20 cellular contexts compared by ENCODE assay signal in genomic region chr3:11186771-11187170, GRCh38. TPM values are rescaled to one million over a fixed set of nuclear protein-coding genes. Genes with fewer than 3 reads are reported as not detected.
A peak's percentile ranks its signal among the peaks of the same experiment; 100 is the strongest.
DNase-seq lines count a peak whose midpoint lies in the region; ATAC-seq and TF ChIP-seq lines count a peak whose summit lies in the region.
"Had no signal": no experiment of that assay in that cellular context is flagged by ENCODE, and none has a peak within 500 bp of the region (broad histone marks: within the 10 kb centered on the region; RNA-seq: fewer than 3 reads in every experiment).

No MANE protein-coding gene starts in this region.

- ATAC-seq in heart right ventricle, result no peak
- no peak for ATAC-seq in HG02885 (IDR thresholded peaks at IDR 0.05; ENCODE audit: poor library complexity, unreplicated experiment)

- TF ChIP-seq CTCF in right atrium auricular region (IDR thresholded peaks at IDR 0.05), result no peak
- TF ChIP-seq CTCF in heart right ventricle (IDR thresholded peaks at IDR 0.05), result no peak
- TF ChIP-seq CTCF in osteoblast (IDR thresholded peaks at IDR 0.05; ENCODE audit: extremely low read depth, low read depth, low read length), result no peak
- TF ChIP-seq CTCF in vagina (IDR thresholded peaks at IDR 0.05), result no peak

- WGBS in heart right ventricle, 2 donors, result 24 to 39% methylated on average over 2 of the region's 2 CpGs

- no peak overlapping the region for H2AFZ ChIP-seq in osteoblast (ENCODE audit: low read length)

- H3K4me2 ChIP-seq in osteoblast (ENCODE audit: insufficient read depth, low read length), result no peak overlapping the region

- H3K4me3 ChIP-seq in right atrium auricular region (no peak overlapping the region), heart right ventricle (no peak overlapping the region), osteoblast (ENCODE audit: insufficient read depth, low read length) (no peak overlapping the region), vagina (no peak overlapping the region)
- H3K4me3 ChIP-seq: lower lobe of right lung had no signal

- H3K9me3 ChIP-seq in right atrium auricular region (no peaks in the 10 kb centered on the region), heart right ventricle (no peaks in the 10 kb centered on the region), osteoblast (ENCODE audit: low read depth, low read length) (no peaks in the 10 kb centered on the region), vagina (no peaks in the 10 kb centered on the region)
- H3K9me3 ChIP-seq: lower lobe of right lung had no signal

- H3K36me3 ChIP-seq in right atrium auricular region, result no peaks in the 10 kb centered on the region
- H3K36me3 ChIP-seq in heart right ventricle, result peaks cover 0 to 4% (median 0%) of the 10 kb centered on the region in 9 donors
- H3K36me3 ChIP-seq in osteoblast (ENCODE audit: insufficient read depth, low read length), result peaks cover 2% of the 10 kb centered on the region
- H3K36me3 ChIP-seq in vagina, result no peaks in the 10 kb centered on the region
- H3K36me3 ChIP-seq: lower lobe of right lung had no signal

- H4K20me1 ChIP-seq in osteoblast (ENCODE audit: insufficient read depth, low read length), result peaks cover 9% of the 10 kb centered on the region

- intact Hi-C loops in heart right ventricle (cut with DNase I) (no loop called here), vagina (cut with DNase I) (no loop called here)

- H3K27me3 ChIP-seq in right atrium auricular region, result no peaks in the 10 kb centered on the region
- no peaks in the 10 kb centered on the region for H3K27me3 ChIP-seq in heart right ventricle
- H3K27me3 ChIP-seq in osteoblast (ENCODE audit: insufficient read depth, low read length), result no peaks in the 10 kb centered on the region
- H3K27me3 ChIP-seq in vagina, result no peaks in the 10 kb centered on the region

- H3K4me1 ChIP-seq in right atrium auricular region (peaks cover 0 to 25% of the 10 kb centered on the region in 2 donors), heart right ventricle (peaks cover 3 to 29% (median 23%) of the 10 kb centered on the region in 9 donors), osteoblast (ENCODE audit: insufficient read depth, low read length) (peaks cover 17% of the 10 kb centered on the region), vagina (peaks cover 44% of the 10 kb centered on the region)

- no peak for TF ChIP-seq POLR2A in vagina (IDR thresholded peaks at IDR 0.05)

- DNase-seq in right atrium auricular region (ENCODE audit: low spot score) (no peak), heart right ventricle (no peak), epithelial cell of prostate (ENCODE audit: low read depth, low spot score) (no peak), osteoblast (ENCODE audit: insufficient read length, low spot score, missing footprints) (no peak), vagina (ENCODE audit: extremely low spot score in 2 of 2) (no peak), HT-29 (ENCODE audit: low spot score) (no peak), T-helper 2 cell (no peak)
- DNase-seq: activated CD4-positive, alpha-beta T cell treated with anti-CD3 and anti-CD28 coated beads for 1 hour; activated effector memory CD4-positive, alpha-beta T cell treated with Interleukin-2 at 50 U/mL for 16 hours; CD4-positive, alpha-beta memory T cell; DND-41; effector memory CD4-positive, alpha-beta T cell; HCEC 1CT; lower lobe of right lung; NCI-H187 treated with DMSO at 0.1 percent for 48 hours; NCI-H446; posterior cingulate gyrus; SIG-M5; stimulated activated CD4-positive, alpha-beta T cell treated with anti-CD3 and anti-CD28 coated beads, Interleukin-12 subunit alpha, Interleukin-12 subunit beta, amount 100 ng/mL, for 4 hours had no signal

- peak overlapping the region; percentile 1 to 67 for H3K27ac ChIP-seq in right atrium auricular region
- peak overlapping the region in 2 of 10 donors; percentile 61 to 73 for H3K27ac ChIP-seq in heart right ventricle
- H3K27ac ChIP-seq in epithelial cell of prostate, result peak overlapping the region; percentile 85
- peak overlapping the region; percentile 62 for H3K27ac ChIP-seq in osteoblast (ENCODE audit: low read depth, low read length)
- peak overlapping the region; percentile 81 for H3K27ac ChIP-seq in vagina

- H3K79me2 ChIP-seq in osteoblast (ENCODE audit: insufficient read depth, low read length), result peaks cover 30% of the 10 kb centered on the region

RNA-seq across cellular contexts. Expression of gene HRH1, which starts 32.5 kb away (rescaled TPM):
- total RNA-seq in right atrium auricular region (1 to 10 TPM; 1.6 to 3.5 TPM), heart right ventricle (1 to 10 TPM in 8 of 10 donors, under 1 TPM in 2; 0.57 to 3.1 (median 1.5) TPM), osteoblast (9.8 and 12.4 TPM in 2 replicates), vagina (9.3 TPM)
- under 1 TPM; 0.74 to 0.80 TPM for polyA plus RNA-seq in heart right ventricle
- total RNA-seq in HT-29 (2014; rRNA removed; shearing (Covaris generic)), result 1.9 and 3.3 TPM in 2 replicates
